In genomic region chr2:149009928-149010461, GRCh38 we compare ENCODE assay signal across 2 cellular contexts.
TF ChIP-seq lines count a peak whose summit lies in the region.

No MANE protein-coding gene starts in this region.

TF ChIP-seq in GM23338, 12 proteins besides CTCF, POLR2A, EP300 and RAD21 (continued from another document):
- TF ChIP-seq REST (IDR thresholded peaks at IDR 0.05; ENCODE audit: unreplicated experiment) (no peak), CREB1 (CRISPR knock-in tag; IDR thresholded peaks at IDR 0.05; ENCODE audit: low read depth) (no peak), JUNB (IDR thresholded peaks at IDR 0.05; ENCODE audit: unreplicated experiment) (no peak), ZNF462 (CRISPR knock-in tag; IDR thresholded peaks at IDR 0.05) (no peak), ZNF114 (CRISPR knock-in tag; IDR thresholded peaks at IDR 0.05) (no peak), STAT1 (IDR thresholded peaks at IDR 0.05; ENCODE audit: unreplicated experiment) (no peak), EZH2 (IDR thresholded peaks at IDR 0.05; ENCODE audit: low read depth, unreplicated experiment) (no peak)
- TF ChIP-seq, protein P1, sequence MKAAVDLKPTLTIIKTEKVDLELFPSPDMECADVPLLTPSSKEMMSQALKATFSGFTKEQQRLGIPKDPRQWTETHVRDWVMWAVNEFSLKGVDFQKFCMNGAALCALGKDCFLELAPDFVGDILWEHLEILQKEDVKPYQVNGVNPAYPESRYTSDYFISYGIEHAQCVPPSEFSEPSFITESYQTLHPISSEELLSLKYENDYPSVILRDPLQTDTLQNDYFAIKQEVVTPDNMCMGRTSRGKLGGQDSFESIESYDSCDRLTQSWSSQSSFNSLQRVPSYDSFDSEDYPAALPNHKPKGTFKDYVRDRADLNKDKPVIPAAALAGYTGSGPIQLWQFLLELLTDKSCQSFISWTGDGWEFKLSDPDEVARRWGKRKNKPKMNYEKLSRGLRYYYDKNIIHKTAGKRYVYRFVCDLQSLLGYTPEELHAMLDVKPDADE (IDR thresholded peaks at IDR 0.05): no peak

TF ChIP-seq in K562, 482 proteins besides CTCF, POLR2A, EP300 and RAD21 (continued from another document):
- TF ChIP-seq TSC22D4 (tag; IDR thresholded peaks at IDR 0.05): no peak
- TF ChIP-seq, protein P2, sequence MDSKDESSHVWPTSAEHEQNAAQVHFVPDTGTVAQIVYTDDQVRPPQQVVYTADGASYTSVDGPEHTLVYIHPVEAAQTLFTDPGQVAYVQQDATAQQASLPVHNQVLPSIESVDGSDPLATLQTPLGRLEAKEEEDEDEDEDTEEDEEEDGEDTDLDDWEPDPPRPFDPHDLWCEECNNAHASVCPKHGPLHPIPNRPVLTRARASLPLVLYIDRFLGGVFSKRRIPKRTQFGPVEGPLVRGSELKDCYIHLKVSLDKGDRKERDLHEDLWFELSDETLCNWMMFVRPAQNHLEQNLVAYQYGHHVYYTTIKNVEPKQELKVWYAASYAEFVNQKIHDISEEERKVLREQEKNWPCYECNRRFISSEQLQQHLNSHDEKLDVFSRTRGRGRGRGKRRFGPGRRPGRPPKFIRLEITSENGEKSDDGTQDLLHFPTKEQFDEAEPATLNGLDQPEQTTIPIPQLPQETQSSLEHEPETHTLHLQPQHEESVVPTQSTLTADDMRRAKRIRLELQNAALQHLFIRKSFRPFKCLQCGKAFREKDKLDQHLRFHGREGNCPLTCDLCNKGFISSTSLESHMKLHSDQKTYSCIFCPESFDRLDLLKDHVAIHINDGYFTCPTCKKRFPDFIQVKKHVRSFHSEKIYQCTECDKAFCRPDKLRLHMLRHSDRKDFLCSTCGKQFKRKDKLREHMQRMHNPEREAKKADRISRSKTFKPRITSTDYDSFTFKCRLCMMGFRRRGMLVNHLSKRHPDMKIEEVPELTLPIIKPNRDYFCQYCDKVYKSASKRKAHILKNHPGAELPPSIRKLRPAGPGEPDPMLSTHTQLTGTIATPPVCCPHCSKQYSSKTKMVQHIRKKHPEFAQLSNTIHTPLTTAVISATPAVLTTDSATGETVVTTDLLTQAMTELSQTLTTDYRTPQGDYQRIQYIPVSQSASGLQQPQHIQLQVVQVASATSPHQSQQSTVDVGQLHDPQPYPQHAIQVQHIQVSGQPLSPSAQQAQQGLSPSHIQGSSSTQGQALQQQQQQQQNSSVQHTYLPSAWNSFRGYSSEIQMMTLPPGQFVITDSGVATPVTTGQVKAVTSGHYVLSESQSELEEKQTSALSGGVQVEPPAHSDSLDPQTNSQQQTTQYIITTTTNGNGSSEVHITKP (IDR thresholded peaks at IDR 0.05; ENCODE audit: partially characterized antibody): no peak
- no peak for TF ChIP-seq PRMT5 (CRISPR knock-in tag; IDR thresholded peaks at IDR 0.05)
- TF ChIP-seq, protein P3, sequence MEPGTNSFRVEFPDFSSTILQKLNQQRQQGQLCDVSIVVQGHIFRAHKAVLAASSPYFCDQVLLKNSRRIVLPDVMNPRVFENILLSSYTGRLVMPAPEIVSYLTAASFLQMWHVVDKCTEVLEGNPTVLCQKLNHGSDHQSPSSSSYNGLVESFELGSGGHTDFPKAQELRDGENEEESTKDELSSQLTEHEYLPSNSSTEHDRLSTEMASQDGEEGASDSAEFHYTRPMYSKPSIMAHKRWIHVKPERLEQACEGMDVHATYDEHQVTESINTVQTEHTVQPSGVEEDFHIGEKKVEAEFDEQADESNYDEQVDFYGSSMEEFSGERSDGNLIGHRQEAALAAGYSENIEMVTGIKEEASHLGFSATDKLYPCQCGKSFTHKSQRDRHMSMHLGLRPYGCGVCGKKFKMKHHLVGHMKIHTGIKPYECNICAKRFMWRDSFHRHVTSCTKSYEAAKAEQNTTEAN (CRISPR knock-in tag; IDR thresholded peaks at IDR 0.05): no peak
TF ChIP-seq in K562: peak in this region for 0.
